ENCODE assay signal across 21 cellular contexts in genomic region chr2:118859157-118859770, GRCh38. TPM values are rescaled to one million over a fixed set of nuclear protein-coding genes. Genes with fewer than 3 reads are reported as not detected.
"Had no signal": no experiment of that assay in that cellular context is flagged by ENCODE, and none has a peak within 500 bp of the region (broad histone marks: within the 10 kb centered on the region; RNA-seq: fewer than 3 reads in every experiment).

No MANE protein-coding gene starts in this region.

- H3K36me3 Mint-ChIP-seq: activated naive CD8-positive, alpha-beta T cell had no signal

- H3K36me3 ChIP-seq: left ventricle myocardium inferior, neutrophil, sigmoid colon had no signal

- H3K9me3 ChIP-seq: left ventricle myocardium inferior, neutrophil, sigmoid colon had no signal

- H3K27ac ChIP-seq: dorsolateral prefrontal cortex, foreskin keratinocyte, left ventricle myocardium inferior, neutrophil, sigmoid colon, VCaP had no signal

- ATAC-seq: foreskin keratinocyte had no signal

- H3K4me3 Mint-ChIP-seq: activated naive CD8-positive, alpha-beta T cell had no signal

- DNase-seq: activated CD4-positive, alpha-beta T cell treated with anti-CD3 and anti-CD28 coated beads for 1 hour; activated gamma-delta T cell; amniotic stem cell; dorsolateral prefrontal cortex; foreskin keratinocyte; hippocampal formation; left ventricle myocardium inferior; mammary epithelial cell; naive B cell; sigmoid colon; stimulated activated naive CD4-positive, alpha-beta T cell; T-helper 2 cell had no signal

- H3K27ac Mint-ChIP-seq: activated naive CD8-positive, alpha-beta T cell had no signal

- H3K4me3 ChIP-seq: dorsolateral prefrontal cortex, left ventricle myocardium inferior, sigmoid colon had no signal

RNA-seq across cellular contexts. Expression of gene EN1, which starts 11.8 kb away (rescaled TPM):
- total RNA-seq: activated CD8-positive, alpha-beta memory T cell treated with anti-CD3 and anti-CD28 coated beads for 36 hours; epithelial cell of proximal tubule; fibroblast of lung; foreskin keratinocyte; kidney epithelial cell; left ventricle myocardium inferior; mononuclear cell; sigmoid colon; urinary bladder had no signal
- polyA plus RNA-seq: fibroblast of lung, mammary epithelial cell, sigmoid colon, urinary bladder had no signal
